20 cellular contexts compared by ENCODE assay signal in genomic region chr2:2688231-2688630, GRCh38.
A peak's percentile ranks its signal among the peaks of the same experiment; 100 is the strongest.
DNase-seq lines count a peak whose midpoint lies in the region; ATAC-seq lines count a peak whose summit lies in the region.
"Had no signal": no experiment of that assay in that cellular context is flagged by ENCODE, and none has a peak within 500 bp of the region (broad histone marks: within the 10 kb centered on the region; RNA-seq: fewer than 3 reads in every experiment).

No MANE protein-coding gene starts in this region.

- no peak overlapping the region for H3K4me3 ChIP-seq in naive thymus-derived CD4-positive, alpha-beta T cell (ENCODE audit: low read length)
- no peak overlapping the region for H3K4me3 ChIP-seq in neuronal stem cell (ENCODE audit: low read length in 2 of 2)
- H3K4me3 ChIP-seq: K562, MG63 had no signal

- no peak overlapping the region for H3K18ac ChIP-seq in neuronal stem cell (ENCODE audit: low read length)

- DNase-seq in NCI-H510A treated with DMSO at 0.1 percent for 48 hours (lab: John Stamatoyannopoulos, UW) (peak; percentile 38), NCI-H510A (lab: John Stamatoyannopoulos, UW) (no peak), neuronal stem cell (ENCODE audit: low spot score) (no peak)
- DNase-seq in activated naive CD4-positive, alpha-beta T cell treated with anti-CD3 and anti-CD28 coated beads, Interleukin-2, amount 10 ng/mL, durations not matched to agents 7 days and 5 days: no peak
- DNase-seq in activated naive CD4-positive, alpha-beta T cell treated with anti-CD3 and anti-CD28 coated beads, Interleukin-2, amount 50 U/mL, for 16 hours: no peak
- peak in 4 of 9 donors; percentile 8 to 28 (median 20) for DNase-seq in naive thymus-derived CD4-positive, alpha-beta T cell
- DNase-seq: 8988T, ACHN, BE2C, H7, MG63, NCI-H2029, NCI-H2227 treated with DMSO at 0.1 percent for 48 hours, NCI-H82 had no signal

- H3K27ac ChIP-seq in KOPT-K1 (ENCODE audit: low read depth, low read length, poor library complexity, severe bottlenecking): peak overlapping the region; percentile 55
- H3K27ac ChIP-seq in naive thymus-derived CD4-positive, alpha-beta T cell (ENCODE audit: low read depth, low read length): no peak overlapping the region
- no peak overlapping the region for H3K27ac ChIP-seq in neuronal stem cell (replicated peaks; ENCODE audit: low read length)
- H3K27ac ChIP-seq: RWPE1 had no signal

- no CpG with 5 or more reads among the region's 7 CpGs for WGBS in neuronal stem cell (ENCODE audit: extremely low coverage in 2 of 2, insufficient read length in 2 of 2, insufficient replicate concordance in 1 of 2), 2 donors

- POLR2A ChIA-PET in naive thymus-derived CD4-positive, alpha-beta T cell (lab: Charles Lee): no interaction called here

- no peak overlapping the region for H3K4me2 ChIP-seq in neuronal stem cell (ENCODE audit: insufficient read depth, low read length, poor library complexity, severe bottlenecking)

- CTCF ChIA-PET in activated naive CD4-positive, alpha-beta T cell treated with anti-CD3 and anti-CD28 coated beads, Interleukin-2, amount 10 ng/mL, durations not matched to agents 7 days and 5 days (lab: Charles Lee): interaction anchor here (1.4 kb wide), 1 partner anchor 10 kb away, joined by 4 read pairs; no protein-coding TSS in a partner anchor
- CTCF ChIA-PET in naive thymus-derived CD4-positive, alpha-beta T cell (lab: Charles Lee): interaction anchor here (0.9 to 2.3 kb wide), 2 partner anchors 9 to 15 kb away, joined by 3 to 8 read pairs; no protein-coding TSS in a partner anchor

- no peak overlapping the region for H4K8ac ChIP-seq in neuronal stem cell (ENCODE audit: low read depth, low read length)

- no peaks in the 10 kb centered on the region for H3K27me3 ChIP-seq in naive thymus-derived CD4-positive, alpha-beta T cell (ENCODE audit: control insufficient read depth in 2 of 2, insufficient read depth in 2 of 2, low read length in 2 of 2)
- H3K27me3 ChIP-seq in neuronal stem cell (ENCODE audit: control insufficient read depth in 3 of 3, insufficient read depth in 3 of 3, low read depth in 1 of 3, low read length in 3 of 3): no peaks in the 10 kb centered on the region
- H3K27me3 ChIP-seq: BE2C, MG63 had no signal

- no peak for ATAC-seq in naive thymus-derived CD4-positive, alpha-beta T cell
- ATAC-seq in HG03196 (IDR thresholded peaks at IDR 0.05; ENCODE audit: unreplicated experiment): no peak
- ATAC-seq: HepG2, K562, Panc1 had no signal

- peak overlapping the region; percentile 20 for H3K27ac Mint-ChIP-seq in activated naive CD4-positive, alpha-beta T cell treated with anti-CD3 and anti-CD28 coated beads, Interleukin-2, amount 10 ng/mL, durations not matched to agents 7 days and 5 days
- H3K27ac Mint-ChIP-seq in naive thymus-derived CD4-positive, alpha-beta T cell: peak overlapping the region in 7 of 9 donors; percentile 11 to 74 (median 38)

- H2AK5ac ChIP-seq in neuronal stem cell (ENCODE audit: low read depth, low read length): no peak overlapping the region

- H3K79me1 ChIP-seq in neuronal stem cell (ENCODE audit: low read depth, low read length): no peaks in the 10 kb centered on the region

- H2BK120ac ChIP-seq in neuronal stem cell (ENCODE audit: low read depth, low read length): no peak overlapping the region

- peaks cover 0 to 63% of the 10 kb centered on the region in 2 donors for H3K4me1 ChIP-seq in naive thymus-derived CD4-positive, alpha-beta T cell (ENCODE audit: control insufficient read depth in 2 of 2, insufficient read depth in 2 of 2, low read length in 2 of 2)
- H3K4me1 ChIP-seq in neuronal stem cell (ENCODE audit: control insufficient read depth in 2 of 2, insufficient read depth in 1 of 2, low read depth in 1 of 2, low read length in 2 of 2): peaks cover 0 to 1% of the 10 kb centered on the region in 2 donors
- H3K4me1 ChIP-seq: BE2C had no signal

- no peak overlapping the region for H3K4me3 Mint-ChIP-seq in activated naive CD4-positive, alpha-beta T cell treated with anti-CD3 and anti-CD28 coated beads, Interleukin-2, amount 10 ng/mL, durations not matched to agents 7 days and 5 days
- peak overlapping the region in 9 of 10 donors; percentile 7 to 77 (median 51) for H3K4me3 Mint-ChIP-seq in naive thymus-derived CD4-positive, alpha-beta T cell

- intact Hi-C loops in naive thymus-derived CD4-positive, alpha-beta T cell (cut with micrococcal nuclease): no loop called here

- H3K36me3 ChIP-seq in KOPT-K1 (ENCODE audit: insufficient read depth, low read length) (no peaks in the 10 kb centered on the region), neuronal stem cell (replicated peaks in 1 of 2; ENCODE audit: control insufficient read depth in 2 of 2, insufficient read depth in 2 of 2, low read length in 2 of 2) (no peaks in the 10 kb centered on the region)
- H3K36me3 ChIP-seq in naive thymus-derived CD4-positive, alpha-beta T cell (ENCODE audit: control insufficient read depth in 2 of 3, insufficient read depth in 3 of 3, low read length in 3 of 3): no peaks in the 10 kb centered on the region
- H3K36me3 ChIP-seq: BE2C, MG63 had no signal

- peaks cover 46% of the 10 kb centered on the region for H3K4me1 Mint-ChIP-seq in activated naive CD4-positive, alpha-beta T cell treated with anti-CD3 and anti-CD28 coated beads, Interleukin-2, amount 10 ng/mL, durations not matched to agents 7 days and 5 days
- peaks cover 12 to 85% (median 74%) of the 10 kb centered on the region in 7 donors for H3K4me1 Mint-ChIP-seq in naive thymus-derived CD4-positive, alpha-beta T cell

- H2BK15ac ChIP-seq in neuronal stem cell (ENCODE audit: low read length): no peak overlapping the region

- H3K9ac ChIP-seq in neuronal stem cell (ENCODE audit: low read depth, low read length, poor library complexity): no peak overlapping the region

- no peaks in the 10 kb centered on the region for H3K9me3 ChIP-seq in KOPT-K1 (ENCODE audit: insufficient read depth, low read length, poor library complexity, severe bottlenecking)
- H3K9me3 ChIP-seq in naive thymus-derived CD4-positive, alpha-beta T cell (ENCODE audit: control insufficient read depth in 2 of 3, low read length in 3 of 3): no peaks in the 10 kb centered on the region
- no peaks in the 10 kb centered on the region for H3K9me3 ChIP-seq in neuronal stem cell (replicated peaks in 1 of 2; ENCODE audit: control insufficient read depth in 2 of 2, insufficient read depth in 1 of 2, low read depth in 1 of 2, low read length in 2 of 2)
- H3K9me3 ChIP-seq: BE2C, MG63 had no signal

- H3K27me3 Mint-ChIP-seq in activated naive CD4-positive, alpha-beta T cell treated with anti-CD3 and anti-CD28 coated beads, Interleukin-2, amount 10 ng/mL, durations not matched to agents 7 days and 5 days: peaks cover 10% of the 10 kb centered on the region
- H3K27me3 Mint-ChIP-seq in naive thymus-derived CD4-positive, alpha-beta T cell: peaks cover 0 to 4% (median 0%) of the 10 kb centered on the region in 5 donors

- H2BK5ac ChIP-seq in neuronal stem cell (ENCODE audit: low read length): no peak overlapping the region

- H3K23ac ChIP-seq in neuronal stem cell (ENCODE audit: low read depth, low read length, poor library complexity): no peak overlapping the region

- no peak overlapping the region for H2AFZ ChIP-seq in neuronal stem cell (ENCODE audit: low read length)

- no peak overlapping the region for H3K14ac ChIP-seq in neuronal stem cell (ENCODE audit: low read length)

- no peaks in the 10 kb centered on the region for H3K9me3 Mint-ChIP-seq in activated naive CD4-positive, alpha-beta T cell treated with anti-CD3 and anti-CD28 coated beads, Interleukin-2, amount 10 ng/mL, durations not matched to agents 7 days and 5 days
- H3K9me3 Mint-ChIP-seq in naive thymus-derived CD4-positive, alpha-beta T cell: no peaks in the 10 kb centered on the region

- no peaks in the 10 kb centered on the region for H3K36me3 Mint-ChIP-seq in activated naive CD4-positive, alpha-beta T cell treated with anti-CD3 and anti-CD28 coated beads, Interleukin-2, amount 10 ng/mL, durations not matched to agents 7 days and 5 days
- H3K36me3 Mint-ChIP-seq in naive thymus-derived CD4-positive, alpha-beta T cell: peaks cover 0 to 3% (median 0%) of the 10 kb centered on the region in 5 donors

- no peak overlapping the region for H3K4ac ChIP-seq in neuronal stem cell (ENCODE audit: low read length)

- no peak overlapping the region for H4K91ac ChIP-seq in neuronal stem cell (ENCODE audit: low read depth, low read length, poor library complexity)

- H2BK12ac ChIP-seq in neuronal stem cell (ENCODE audit: low read length): no peak overlapping the region
